In genomic region chr14:101813833-101814232, GRCh38 we compare ENCODE assay signal across 15 cellular contexts. TPM values are rescaled to one million over a fixed set of nuclear protein-coding genes. Genes with fewer than 3 reads are reported as not detected.
DNase-seq lines count a peak whose midpoint lies in the region; ATAC-seq, FAIRE-seq and TF ChIP-seq lines count a peak whose summit lies in the region.
"Had no signal": no experiment of that assay in that cellular context is flagged by ENCODE, and none has a peak within 500 bp of the region (broad histone marks: within the 10 kb centered on the region; RNA-seq: fewer than 3 reads in every experiment).

No MANE protein-coding gene starts in this region.

- no peaks in the 10 kb centered on the region for H3K9me3 Mint-ChIP-seq in T-helper 1 cell treated with Interleukin-12 subunit alpha and Interleukin-12 subunit beta and Interleukin-4 antibody, amounts not matched to agents 30 μg/mL and 1 μg/mL, for 36 hours

- H3K9me3 ChIP-seq in PC-9 (ENCODE audit: insufficient read depth, low read depth) (no peaks in the 10 kb centered on the region), endothelial cell of umbilical vein (replicated peaks; ENCODE audit: control insufficient read depth, insufficient read depth, low read length) (no peaks in the 10 kb centered on the region), small intestine (ENCODE audit: control insufficient read depth, low read depth) (no peaks in the 10 kb centered on the region)

- intact Hi-C loops in PC-9 (cut with micrococcal nuclease; ENCODE audit: unreplicated experiment) = loop anchor here (5.0 kb wide), 1 partner anchor 133 kb away; no protein-coding TSS in a partner anchor
- intact Hi-C loops in endothelial cell of umbilical vein (cut with micrococcal nuclease) = no loop called here

- H3K9me2 ChIP-seq in PC-9 (ENCODE audit: insufficient read depth) = no peaks in the 10 kb centered on the region

- FAIRE-seq in endothelial cell of umbilical vein (lab: Jason Lieb, UNC) (peak; percentile 63), small intestine (lab: Jason Lieb, UNC) (no peak)
- FAIRE-seq: astrocyte had no signal

- peaks cover 37% of the 10 kb centered on the region for H3F3A ChIP-seq in PC-9 (ENCODE audit: insufficient read depth, low read depth)

- H2AFZ ChIP-seq in PC-9 (no peak overlapping the region), endothelial cell of umbilical vein (ENCODE audit: low read depth, low read length) (no peak overlapping the region)

- BruUV-seq in PC-9 (replicated peaks; lab: Mats Ljungman, UMichigan) (no TSS peak), endothelial cell of umbilical vein (replicated peaks; lab: Mats Ljungman, UMichigan) (no TSS peak)

- peak overlapping the region; percentile 86 for H3K27ac Mint-ChIP-seq in T-helper 1 cell treated with Interleukin-12 subunit alpha and Interleukin-12 subunit beta and Interleukin-4 antibody, amounts not matched to agents 30 μg/mL and 1 μg/mL, for 36 hours

- ATAC-seq in GM18868 (IDR thresholded peaks at IDR 0.05; ENCODE audit: unreplicated experiment) = no peak

- H3K9me1 ChIP-seq in endothelial cell of umbilical vein (replicated peaks; ENCODE audit: control insufficient read depth, extremely low read depth, insufficient read depth, low read length) = no peaks in the 10 kb centered on the region

- peaks cover 75% of the 10 kb centered on the region for H3K4me1 Mint-ChIP-seq in T-helper 1 cell treated with Interleukin-12 subunit alpha and Interleukin-12 subunit beta and Interleukin-4 antibody, amounts not matched to agents 30 μg/mL and 1 μg/mL, for 36 hours (ENCODE audit: low read depth)

- TF ChIP-seq CTCF in PC-9 (conservative IDR thresholded peaks at IDR 0.05) (no peak), endothelial cell of umbilical vein (IDR thresholded peaks at IDR 0.05; ENCODE audit: extremely low read depth in 1 of 2, insufficient read depth in 1 of 2, low read depth in 1 of 2, low read length in 2 of 2) (no peak)

- H3K4me1 ChIP-seq in PC-9 (replicated peaks; ENCODE audit: insufficient read depth) = peaks cover 20% of the 10 kb centered on the region
- peaks cover 16% of the 10 kb centered on the region for H3K4me1 ChIP-seq in endothelial cell of umbilical vein (ENCODE audit: control insufficient read depth, extremely low read depth, insufficient read depth, low read length)
- peaks cover 4 to 9% of the 10 kb centered on the region in 2 donors for H3K4me1 ChIP-seq in small intestine (ENCODE audit: control insufficient read depth in 2 of 2, insufficient read depth in 1 of 2, low read depth in 1 of 2, low read length in 1 of 2)

- H3K9ac ChIP-seq in endothelial cell of umbilical vein (replicated peaks; ENCODE audit: extremely low read depth, insufficient read depth, low read length) = no peak overlapping the region

- H3K4me2 ChIP-seq in PC-9 (no peak overlapping the region), endothelial cell of umbilical vein (ENCODE audit: insufficient read depth, low read length) (no peak overlapping the region)
- H3K4me2 ChIP-seq: smooth muscle cell had no signal

- no peaks in the 10 kb centered on the region for H3K27me3 Mint-ChIP-seq in T-helper 1 cell treated with Interleukin-12 subunit alpha and Interleukin-12 subunit beta and Interleukin-4 antibody, amounts not matched to agents 30 μg/mL and 1 μg/mL, for 36 hours (ENCODE audit: low read depth)

- H3K27ac ChIP-seq in PC-9 (0 out of 2 replicates have a peak overlapping the region, but pooled peaks have one; percentile 1), endothelial cell of umbilical vein (ENCODE audit: insufficient read depth, low read depth, low read length) (no peak overlapping the region), small intestine (ENCODE audit: low read depth in 1 of 2, low read length in 1 of 2) (peak overlapping the region; percentile 52 to 72)
- H3K27ac ChIP-seq: 22Rv1 had no signal

- CTCF ChIA-PET in PC-9 (lab: Charles Lee) = no interaction called here
- CTCF ChIA-PET in endothelial cell of umbilical vein (lab: Charles Lee) = interaction anchor here (1.1 to 1.2 kb wide), 2 partner anchors 21 to 43 kb away, joined by 3 to 4 read pairs; no protein-coding TSS in a partner anchor

- peak overlapping the region; percentile 75 for H3K4me3 Mint-ChIP-seq in T-helper 1 cell treated with Interleukin-12 subunit alpha and Interleukin-12 subunit beta and Interleukin-4 antibody, amounts not matched to agents 30 μg/mL and 1 μg/mL, for 36 hours

- TF ChIP-seq POLR2A in endothelial cell of umbilical vein (IDR thresholded peaks at IDR 0.05; ENCODE audit: low read depth, low read length) = no peak
- TF ChIP-seq POLR2A in erythroblast (IDR thresholded peaks at IDR 0.05; ENCODE audit: low read length) = no peak

- 73 to 93% (median 81%) methylated on average over 1 of the region's 1 CpG for WGBS in small intestine, 3 donors

- H3K36me3 Mint-ChIP-seq in T-helper 1 cell treated with Interleukin-12 subunit alpha and Interleukin-12 subunit beta and Interleukin-4 antibody, amounts not matched to agents 30 μg/mL and 1 μg/mL, for 36 hours (ENCODE audit: low read depth) = peaks cover 45% of the 10 kb centered on the region

- dilution Hi-C loops in endothelial cell of umbilical vein (cut with MboI; ENCODE audit: extremely low pct_ligation_motif_present, low sequenced_read_pairs) = no loop called here

- H4K20me1 ChIP-seq in PC-9 (ENCODE audit: insufficient read depth) (peaks cover 22% of the 10 kb centered on the region), endothelial cell of umbilical vein (replicated peaks; ENCODE audit: control insufficient read depth, extremely low read depth, insufficient read depth, low read length) (peaks cover 4% of the 10 kb centered on the region)

- H3K4me3 ChIP-seq in PC-9 = no peak overlapping the region
- H3K4me3 ChIP-seq in endothelial cell of umbilical vein (replicated peaks in 1 of 3; ENCODE audit: insufficient read depth in 1 of 3, low read depth in 1 of 3, low read length in 3 of 3) = no peak overlapping the region
- no peak overlapping the region for H3K4me3 ChIP-seq in small intestine (ENCODE audit: low read depth in 1 of 2, low read length in 2 of 2)
- H3K4me3 ChIP-seq: smooth muscle cell had no signal

- H3K36me3 ChIP-seq in PC-9 (ENCODE audit: low read depth) (peaks cover 25% of the 10 kb centered on the region; the same call in 1 of the 2 replicates), endothelial cell of umbilical vein (ENCODE audit: control insufficient read depth in 2 of 2, extremely low read depth in 1 of 2, insufficient read depth in 2 of 2, low read length in 2 of 2) (peaks cover 0 to 2% of the 10 kb centered on the region in 2 experiments), small intestine (ENCODE audit: control insufficient read depth in 2 of 2, insufficient read depth in 2 of 2, low read length in 2 of 2) (no peaks in the 10 kb centered on the region)

- DNase-seq in T-helper 1 cell (no peak), PC-9 (no peak), endothelial cell of umbilical vein (ENCODE audit: low read depth, low spot score) (no peak), small intestine (no peak), erythroblast (lab: John Stamatoyannopoulos, UW) (no peak), NCI-H2227 treated with DMSO at 0.1 percent for 48 hours (lab: John Stamatoyannopoulos, UW) (no peak)
- DNase-seq: activated CD4-positive, alpha-beta T cell treated with anti-CD3 and anti-CD28 coated beads for 4 hours; EL; NCI-H1105 treated with DMSO at 0.1 percent for 48 hours; NCI-H748 treated with DMSO at 0.1 percent for 48 hours had no signal

- H3K79me2 ChIP-seq in PC-9 (ENCODE audit: low read depth) = peaks cover 84% of the 10 kb centered on the region
- H3K79me2 ChIP-seq in endothelial cell of umbilical vein (ENCODE audit: control insufficient read depth, insufficient read depth, low read length) = peaks cover 78% of the 10 kb centered on the region

- H3K27me3 ChIP-seq in PC-9 (ENCODE audit: insufficient read depth, low read depth) (no peaks in the 10 kb centered on the region), endothelial cell of umbilical vein (ENCODE audit: control insufficient read depth in 2 of 2, insufficient read depth in 2 of 2, low read length in 2 of 2) (no peaks in the 10 kb centered on the region), small intestine (ENCODE audit: control insufficient read depth in 2 of 2, insufficient read depth in 2 of 2, low read length in 2 of 2) (no peaks in the 10 kb centered on the region)

- POLR2A ChIA-PET in PC-9 (lab: Charles Lee; ENCODE audit: unreplicated experiment) = interaction anchor here (0.7 kb wide), 1 partner anchor 44 kb away, joined by 4 read pairs; no protein-coding TSS in a partner anchor
- POLR2A ChIA-PET in endothelial cell of umbilical vein (lab: Charles Lee) = no interaction called here

TF ChIP-seq in endothelial cell of umbilical vein, 7 proteins besides CTCF, POLR2A, EP300 and RAD21:
- TF ChIP-seq POLR2AphosphoS5 (IDR thresholded peaks at IDR 0.05; ENCODE audit: insufficient read depth, low read depth, low read length) (no peak), EZH2 (IDR thresholded peaks at IDR 0.05; ENCODE audit: borderline replicate concordance, low read depth, low read length, severe bottlenecking) (no peak), FOS (IDR thresholded peaks at IDR 0.05; ENCODE audit: borderline replicate concordance, insufficient read depth, low read length) (no peak), MYC (IDR thresholded peaks at IDR 0.05; ENCODE audit: low read depth, low read length) (no peak), MAX (IDR thresholded peaks at IDR 0.05; ENCODE audit: insufficient read depth, insufficient read length) (no peak)

RNA-seq across cellular contexts. Expression of gene PPP2R5C, which starts 52.3 kb away (rescaled TPM):
- 301 and 401 TPM in 2 replicates for total RNA-seq in PC-9 (2021)
- 83.6 and 89.0 TPM in 2 replicates for total RNA-seq in endothelial cell of umbilical vein
- 34.7 and 42.6 TPM in 2 replicates for polyA plus RNA-seq in endothelial cell of umbilical vein
- polyA plus RNA-seq in endothelial cell of umbilical vein (2011; cell fraction: cytosol; rRNA removed) = 49.8 and 53.8 TPM in 2 replicates
- 71.6 and 77.2 TPM in 2 replicates for polyA plus RNA-seq in endothelial cell of umbilical vein (2011; cell fraction: nucleus; rRNA removed)
- polyA plus RNA-seq in endothelial cell of umbilical vein (2012) = 47.8 and 67.8 TPM in 2 replicates
- 99.7 and 116 TPM in 2 replicates for polyA minus RNA-seq in endothelial cell of umbilical vein
- 86.8 TPM for polyA minus RNA-seq in endothelial cell of umbilical vein (2011; cell fraction: cytosol; rRNA and poly(A)+ RNA removed)
- 88.1 and 97.8 TPM in 2 replicates for polyA minus RNA-seq in endothelial cell of umbilical vein (2011; cell fraction: nucleus; rRNA and poly(A)+ RNA removed)
- polyA plus RNA-seq in small intestine = 10 to 100 TPM; 59.6 to 77.2 (median 71.3) TPM
